12 cellular contexts compared by ENCODE assay signal in the genomic region with DNA sequence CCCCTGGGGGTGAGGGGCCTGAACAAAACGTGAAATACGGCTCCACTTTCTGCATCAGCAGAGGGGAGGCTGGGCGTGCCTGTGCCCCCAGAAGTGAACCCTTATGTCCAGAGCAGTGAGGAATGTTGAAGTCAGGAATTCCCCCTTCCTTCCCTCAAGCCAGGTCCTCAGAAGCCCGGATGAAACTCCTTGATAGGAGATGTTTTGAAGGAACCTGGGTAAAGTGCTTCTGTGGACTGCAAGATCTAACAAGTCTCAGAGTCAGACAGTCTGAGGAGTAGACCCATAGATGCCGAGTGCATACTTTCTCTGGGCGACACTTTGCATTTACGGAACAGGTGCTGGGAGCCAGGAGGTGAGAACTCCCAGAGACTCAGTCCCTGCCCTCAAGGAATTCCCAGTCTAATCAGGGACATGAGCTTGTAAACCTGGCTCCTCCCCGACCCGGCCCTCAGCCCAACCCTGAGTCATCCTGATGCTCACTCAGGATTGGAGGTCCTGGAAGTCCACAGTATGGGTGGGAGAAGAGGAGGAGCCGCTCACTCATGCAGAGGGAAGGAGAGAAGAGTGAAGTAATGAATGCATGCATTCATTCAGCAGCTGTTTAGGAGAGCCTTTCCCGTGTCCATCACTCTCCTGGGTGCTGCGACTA.
A peak's percentile ranks its signal among the peaks of the same experiment; 100 is the strongest.
DNase-seq lines count a peak whose midpoint lies in the region; TF ChIP-seq lines count a peak whose summit lies in the region.
"Had no signal": no experiment of that assay in that cellular context is flagged by ENCODE, and none has a peak within 500 bp of the region (broad histone marks: within the 10 kb centered on the region; RNA-seq: fewer than 3 reads in every experiment).

No MANE protein-coding gene starts in this region.

- H3K9me3 ChIP-seq in osteoblast (ENCODE audit: low read depth, low read length) = no peaks in the 10 kb centered on the region
- H3K9me3 ChIP-seq: lower lobe of right lung, transverse colon had no signal

- TF ChIP-seq CTCF in osteoblast (IDR thresholded peaks at IDR 0.05; ENCODE audit: extremely low read depth, low read depth, low read length) (no peak), type B pancreatic cell (conservative IDR thresholded peaks at IDR 0.05) (no peak)

- no peaks in the 10 kb centered on the region for H4K20me1 ChIP-seq in osteoblast (ENCODE audit: insufficient read depth, low read length)

- intact Hi-C loops in activated CD4-positive, alpha-beta T cell treated with anti-CD3 and anti-CD28 coated beads, Interleukin-2, amount 10 ng/mL, durations not matched to agents 24 days and 14 days (cut with micrococcal nuclease) = loop anchor here (2.0 to 10.0 kb wide), 7 partner anchors 39 to 1145 kb away; a partner anchor contains a TSS

- no peak overlapping the region for H3K4me2 ChIP-seq in osteoblast (ENCODE audit: insufficient read depth, low read length)

- H3K4me3 Mint-ChIP-seq in activated CD4-positive, alpha-beta T cell treated with anti-CD3 and anti-CD28 coated beads, Interleukin-2, amount 10 ng/mL, durations not matched to agents 24 days and 14 days = peak overlapping the region; percentile 3
- H3K4me3 Mint-ChIP-seq in IgD-negative memory B cell (no peak overlapping the region), type B pancreatic cell (no peak overlapping the region)
- no peak overlapping the region for H3K4me3 Mint-ChIP-seq in activated naive CD8-positive, alpha-beta T cell treated with anti-CD3 and anti-CD28 coated beads for 36 hours

- H3K27me3 ChIP-seq in osteoblast (ENCODE audit: insufficient read depth, low read length) = no peaks in the 10 kb centered on the region
- H3K27me3 ChIP-seq: transverse colon had no signal

- H3K79me2 ChIP-seq in osteoblast (ENCODE audit: insufficient read depth, low read length) = no peaks in the 10 kb centered on the region

- DNase-seq in activated CD4-positive, alpha-beta T cell treated with anti-CD3 and anti-CD28 coated beads, Interleukin-2, amount 10 ng/mL, durations not matched to agents 24 days and 14 days = no peak
- DNase-seq in activated CD4-positive, alpha-beta T cell treated with anti-CD3 and anti-CD28 coated beads for 1 hour = no peak
- DNase-seq in activated naive CD8-positive, alpha-beta T cell treated with anti-CD3 and anti-CD28 coated beads for 36 hours = no peak
- DNase-seq in osteoblast (ENCODE audit: insufficient read length, low spot score, missing footprints) = no peak
- no peak for DNase-seq in activated gamma-delta T cell treated with Interleukin-2 at 50 U/mL for 16 hours
- DNase-seq in DMS 273 (lab: John Stamatoyannopoulos, UW; ENCODE audit: unreplicated experiment) = no peak
- no peak for DNase-seq in type B pancreatic cell (ENCODE audit: extremely low spot score, unreplicated experiment)
- DNase-seq: central memory CD4-positive, alpha-beta T cell; lower lobe of right lung; NCI-H1436 treated with DMSO at 0.1 percent for 48 hours; transverse colon had no signal

- H3K4me3 ChIP-seq in osteoblast (ENCODE audit: insufficient read depth, low read length) = no peak overlapping the region
- H3K4me3 ChIP-seq: lower lobe of right lung, transverse colon had no signal

- no peaks in the 10 kb centered on the region for H3K36me3 ChIP-seq in osteoblast (ENCODE audit: insufficient read depth, low read length)
- H3K36me3 ChIP-seq: lower lobe of right lung, transverse colon had no signal

- H3K27ac ChIP-seq in osteoblast (ENCODE audit: low read depth, low read length) = peak overlapping the region; percentile 58
- H3K27ac ChIP-seq: lower lobe of right lung, transverse colon had no signal

- no peak overlapping the region for H2AFZ ChIP-seq in osteoblast (ENCODE audit: low read length)

- H3K4me1 Mint-ChIP-seq in activated CD4-positive, alpha-beta T cell treated with anti-CD3 and anti-CD28 coated beads, Interleukin-2, amount 10 ng/mL, durations not matched to agents 24 days and 14 days = peaks cover 66% of the 10 kb centered on the region
- H3K4me1 Mint-ChIP-seq in IgD-negative memory B cell = peaks cover 14 to 31% (median 17%) of the 10 kb centered on the region in 3 donors
- H3K4me1 Mint-ChIP-seq in activated naive CD8-positive, alpha-beta T cell treated with anti-CD3 and anti-CD28 coated beads for 36 hours = peaks cover 81% of the 10 kb centered on the region
- H3K4me1 Mint-ChIP-seq in type B pancreatic cell (ENCODE audit: unreplicated experiment) = no peaks in the 10 kb centered on the region

- H3K4me1 ChIP-seq in osteoblast (ENCODE audit: insufficient read depth, low read length) = peaks cover 40% of the 10 kb centered on the region

- H3K9me3 Mint-ChIP-seq in activated CD4-positive, alpha-beta T cell treated with anti-CD3 and anti-CD28 coated beads, Interleukin-2, amount 10 ng/mL, durations not matched to agents 24 days and 14 days = peaks cover 9% of the 10 kb centered on the region
- H3K9me3 Mint-ChIP-seq in IgD-negative memory B cell = peaks cover 0 to 3% (median 0%) of the 10 kb centered on the region in 3 donors
- H3K9me3 Mint-ChIP-seq in activated naive CD8-positive, alpha-beta T cell treated with anti-CD3 and anti-CD28 coated beads for 36 hours = peaks cover 2% of the 10 kb centered on the region
- H3K9me3 Mint-ChIP-seq in type B pancreatic cell = peaks cover 4% of the 10 kb centered on the region

- peak overlapping the region; percentile 87 for H3K27ac Mint-ChIP-seq in activated CD4-positive, alpha-beta T cell treated with anti-CD3 and anti-CD28 coated beads, Interleukin-2, amount 10 ng/mL, durations not matched to agents 24 days and 14 days
- H3K27ac Mint-ChIP-seq in IgD-negative memory B cell = peak overlapping the region in 2 of 3 donors; percentile 69 to 88
- H3K27ac Mint-ChIP-seq in activated naive CD8-positive, alpha-beta T cell treated with anti-CD3 and anti-CD28 coated beads for 36 hours = peak overlapping the region; percentile 81
- no peak overlapping the region for H3K27ac Mint-ChIP-seq in type B pancreatic cell

- no peaks in the 10 kb centered on the region for H3K36me3 Mint-ChIP-seq in activated CD4-positive, alpha-beta T cell treated with anti-CD3 and anti-CD28 coated beads, Interleukin-2, amount 10 ng/mL, durations not matched to agents 24 days and 14 days (ENCODE audit: low read depth)
- H3K36me3 Mint-ChIP-seq in IgD-negative memory B cell (peaks cover 2% of the 10 kb centered on the region), type B pancreatic cell (no peaks in the 10 kb centered on the region)
- peaks cover 1% of the 10 kb centered on the region for H3K36me3 Mint-ChIP-seq in activated naive CD8-positive, alpha-beta T cell treated with anti-CD3 and anti-CD28 coated beads for 36 hours

- H3K27me3 Mint-ChIP-seq in activated CD4-positive, alpha-beta T cell treated with anti-CD3 and anti-CD28 coated beads, Interleukin-2, amount 10 ng/mL, durations not matched to agents 24 days and 14 days = peaks cover 2% of the 10 kb centered on the region
- H3K27me3 Mint-ChIP-seq in IgD-negative memory B cell = no peaks in the 10 kb centered on the region
- no peaks in the 10 kb centered on the region for H3K27me3 Mint-ChIP-seq in activated naive CD8-positive, alpha-beta T cell treated with anti-CD3 and anti-CD28 coated beads for 36 hours
- H3K27me3 Mint-ChIP-seq in type B pancreatic cell = no peaks in the 10 kb centered on the region
